18 cellular contexts compared by ENCODE assay signal in genomic region chr11:109728056-109728455, GRCh38.
DNase-seq lines count a peak whose midpoint lies in the region; ATAC-seq, FAIRE-seq and TF ChIP-seq lines count a peak whose summit lies in the region.
"Had no signal": no experiment of that assay in that cellular context is flagged by ENCODE, and none has a peak within 500 bp of the region (broad histone marks: within the 10 kb centered on the region; RNA-seq: fewer than 3 reads in every experiment).

No MANE protein-coding gene starts in this region.

- H3K18ac ChIP-seq in mesenchymal stem cell (ENCODE audit: low read depth in 1 of 2, low read length in 2 of 2): no peak overlapping the region

- H2BK5ac ChIP-seq in mesenchymal stem cell (ENCODE audit: low read depth, low read length, poor library complexity, severe bottlenecking): no peak overlapping the region

- no peak overlapping the region for H2AK5ac ChIP-seq in mesenchymal stem cell (ENCODE audit: low read length, severe bottlenecking)

- H3K79me1 ChIP-seq in mesenchymal stem cell (replicated peaks; ENCODE audit: low read length, poor library complexity, severe bottlenecking): no peaks in the 10 kb centered on the region

- 0% methylated on average over 1 of the region's 1 CpG for WGBS in K562 (ENCODE audit: insufficient coverage, low coverage, missing lambda C conversion rate)
- 6% methylated on average over 1 of the region's 1 CpG for whole genome bisulfite sequencing in mesenchymal stem cell

- no peak overlapping the region for H3K23ac ChIP-seq in mesenchymal stem cell (ENCODE audit: low read length in 2 of 2)

- H3K4ac ChIP-seq in mesenchymal stem cell (ENCODE audit: low read depth in 1 of 2, low read length in 2 of 2): no peak overlapping the region

- POLR2A ChIA-PET in K562 (lab: Yijun Ruan, JAX): interaction anchor here (0.6 kb wide), 1 partner anchor 958 kb away, joined by 3 read pairs; no protein-coding TSS in a partner anchor

- H2BK12ac ChIP-seq in mesenchymal stem cell (ENCODE audit: low read length in 2 of 2): no peak overlapping the region

- in situ Hi-C loops in K562 (cut with MboI): no loop called here

- H4K8ac ChIP-seq in mesenchymal stem cell (ENCODE audit: low read length): no peak overlapping the region

- no peak overlapping the region for H3K14ac ChIP-seq in mesenchymal stem cell (ENCODE audit: low read length in 2 of 2)

- H3K4me3 ChIP-seq in K562 (no peak overlapping the region), mesenchymal stem cell (ENCODE audit: insufficient read depth in 1 of 2, low read depth in 1 of 2, low read length in 2 of 2) (no peak overlapping the region)
- H3K4me3 ChIP-seq: left ventricle myocardium inferior, skin epidermis had no signal

- TF ChIP-seq CTCF in K562 (IDR thresholded peaks at IDR 0.05 in 2 of 3, conservative IDR thresholded peaks at IDR 0.05 in 1 of 3; ENCODE audit: insufficient read depth in 2 of 3, low read depth in 1 of 3, low read length in 3 of 3): no peak

- no peak overlapping the region for H3K9ac ChIP-seq in K562 (ENCODE audit: insufficient read depth in 1 of 2, low read depth in 2 of 2, low read length in 2 of 2)
- H3K9ac ChIP-seq in mesenchymal stem cell (ENCODE audit: low read length): no peak overlapping the region

- no peak overlapping the region for H2BK15ac ChIP-seq in mesenchymal stem cell (ENCODE audit: low read depth, poor library complexity, severe bottlenecking)

- H2BK120ac ChIP-seq in mesenchymal stem cell (ENCODE audit: low read depth, low read length): no peak overlapping the region

- no peak overlapping the region for H3K4me2 ChIP-seq in K562 (ENCODE audit: insufficient read depth, low read length)
- H3K4me2 ChIP-seq in mesenchymal stem cell (ENCODE audit: low read length, poor library complexity, severe bottlenecking): no peak overlapping the region

- peak; percentile 91 for DNase-seq in DMS53 treated with DMSO at 0.1 percent for 48 hours (lab: John Stamatoyannopoulos, UW; ENCODE audit: unreplicated experiment)
- peak; percentile 66 for DNase-seq in LoVo (ENCODE audit: low spot score)
- DNase-seq in K562 (ENCODE audit: extremely low read depth in 1 of 4, low spot score in 3 of 4): no peak
- DNase-seq in mesenchymal stem cell: peak; percentile 49
- no peak for DNase-seq in middle frontal gyrus (ENCODE audit: extremely low spot score, low spot score)
- DNase-seq in hippocampal formation (lab: John Stamatoyannopoulos, UW): no peak
- DNase-seq: activated CD4-positive, alpha-beta memory T cell treated with anti-CD3 and anti-CD28 coated beads, Interleukin-2, amount 10 ng/mL, durations not matched to agents 7 days and 5 days; activated naive CD8-positive, alpha-beta T cell treated with anti-CD3 and anti-CD28 coated beads, Interleukin-2, amount 10 ng/mL, durations not matched to agents 7 days and 5 days; activated T-cell treated with anti-CD3 and anti-CD28 coated beads, Interleukin-2, amount 50 U/mL, for 48 hours; AML-193; effector memory CD4-positive, alpha-beta T cell; H9; left ventricle myocardium inferior; NCI-H1092 treated with DMSO at 0.1 percent for 48 hours; stimulated activated CD4-positive, alpha-beta T cell treated with anti-CD3 and anti-CD28 coated beads, Interleukin-4, amount 100 ng/mL, for 4 hours had no signal

- no peak for ATAC-seq in K562
- ATAC-seq in GM19324 (IDR thresholded peaks at IDR 0.05; ENCODE audit: low FRiP score, unreplicated experiment): no peak
- ATAC-seq in HG03159 (IDR thresholded peaks at IDR 0.05; ENCODE audit: unreplicated experiment): no peak

- no peak overlapping the region for H3K27ac ChIP-seq in K562 (ENCODE audit: extremely low read depth, low read depth, low read length)
- H3K27ac ChIP-seq in mesenchymal stem cell (ENCODE audit: low read length, poor library complexity, severe bottlenecking): no peak overlapping the region
- H3K27ac ChIP-seq: left ventricle myocardium inferior, skin epidermis had no signal

- no peaks in the 10 kb centered on the region for H3K9me1 ChIP-seq in K562 (ENCODE audit: control insufficient read depth, insufficient read depth, low read length)

- BruUV-seq in K562 (replicated peaks; lab: Mats Ljungman, UMichigan): no TSS peak

- intact Hi-C loops in K562 (cut with micrococcal nuclease): no loop called here

- no peak for TF ChIP-seq EP300 in K562 (IDR thresholded peaks at IDR 0.05; ENCODE audit: low read length)

- TF ChIP-seq RAD21 in K562 (CRISPR knock-in tag; conservative IDR thresholded peaks at IDR 0.05 in 1 of 2, IDR thresholded peaks at IDR 0.05 in 1 of 2): no peak

- no peak for FAIRE-seq in K562 (lab: Jason Lieb, UNC)

- H3K79me2 ChIP-seq in K562 (ENCODE audit: control insufficient read depth, insufficient read depth, low read length): no peaks in the 10 kb centered on the region

- CTCF ChIA-PET in K562 (lab: Yijun Ruan, JAX; ENCODE audit: low intra/inter-chr PET ratio): no interaction called here

- H3K36me3 ChIP-seq in K562 (ENCODE audit: control insufficient read depth, insufficient read depth, low read length): no peaks in the 10 kb centered on the region
- no peaks in the 10 kb centered on the region for H3K36me3 ChIP-seq in mesenchymal stem cell (ENCODE audit: control insufficient read depth in 1 of 2, insufficient read depth in 2 of 2, low read depth in 1 of 2, low read length in 2 of 2)
- H3K36me3 ChIP-seq: left ventricle myocardium inferior had no signal

- H4K91ac ChIP-seq in mesenchymal stem cell (ENCODE audit: low read length): no peak overlapping the region

- no peak for TF ChIP-seq POLR2A in K562 (conservative IDR thresholded peaks at IDR 0.05)

- H2AFZ ChIP-seq in K562 (ENCODE audit: low read depth, low read length): no peak overlapping the region
- H2AFZ ChIP-seq in mesenchymal stem cell (ENCODE audit: low read depth, low read length): no peak overlapping the region

- no peaks in the 10 kb centered on the region for H3K9me3 ChIP-seq in K562 (replicated peaks; ENCODE audit: control insufficient read depth, insufficient read depth, low read depth, low read length)
- H3K9me3 ChIP-seq in mesenchymal stem cell (ENCODE audit: control insufficient read depth, low read length): no peaks in the 10 kb centered on the region

- H3K4me1 ChIP-seq in K562 (replicated peaks in 1 of 2; ENCODE audit: control insufficient read depth in 2 of 2, insufficient read depth in 2 of 2, low read length in 2 of 2): no peaks in the 10 kb centered on the region
- H3K4me1 ChIP-seq in mesenchymal stem cell (ENCODE audit: control insufficient read depth, insufficient read depth, low read depth, low read length): no peaks in the 10 kb centered on the region
- H3K4me1 ChIP-seq: left ventricle myocardium inferior had no signal

- H3K27me3 ChIP-seq in K562 (ENCODE audit: control insufficient read depth in 2 of 2, insufficient read depth in 2 of 2, low read length in 2 of 2) (no peaks in the 10 kb centered on the region), mesenchymal stem cell (ENCODE audit: control insufficient read depth in 1 of 2, insufficient read depth in 1 of 2, low read length in 2 of 2) (no peaks in the 10 kb centered on the region)

- no peaks in the 10 kb centered on the region for H4K20me1 ChIP-seq in K562 (replicated peaks; ENCODE audit: control insufficient read depth, insufficient read depth, low read length)

TF ChIP-seq in K562, 482 proteins besides CTCF, POLR2A, EP300 and RAD21:
- TF ChIP-seq ZNF274 (IDR thresholded peaks at IDR 0.05; ENCODE audit: borderline replicate concordance, low read depth, low read length): no peak
- no peak for TF ChIP-seq ZNF212 (CRISPR knock-in tag; IDR thresholded peaks at IDR 0.05)
- TF ChIP-seq, protein P1, sequence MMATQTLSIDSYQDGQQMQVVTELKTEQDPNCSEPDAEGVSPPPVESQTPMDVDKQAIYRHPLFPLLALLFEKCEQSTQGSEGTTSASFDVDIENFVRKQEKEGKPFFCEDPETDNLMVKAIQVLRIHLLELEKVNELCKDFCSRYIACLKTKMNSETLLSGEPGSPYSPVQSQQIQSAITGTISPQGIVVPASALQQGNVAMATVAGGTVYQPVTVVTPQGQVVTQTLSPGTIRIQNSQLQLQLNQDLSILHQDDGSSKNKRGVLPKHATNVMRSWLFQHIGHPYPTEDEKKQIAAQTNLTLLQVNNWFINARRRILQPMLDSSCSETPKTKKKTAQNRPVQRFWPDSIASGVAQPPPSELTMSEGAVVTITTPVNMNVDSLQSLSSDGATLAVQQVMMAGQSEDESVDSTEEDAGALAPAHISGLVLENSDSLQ (IDR thresholded peaks at IDR 0.05): peak; percentile 21; the same call in 1 of the 2 replicates
- TF ChIP-seq ILF3 (IDR thresholded peaks at IDR 0.05; ENCODE audit: borderline replicate concordance): no peak
- no peak for TF ChIP-seq ELF1 (tag; IDR thresholded peaks at IDR 0.05)
- TF ChIP-seq NFRKB (IDR thresholded peaks at IDR 0.05; ENCODE audit: low read depth): no peak
- no peak for TF ChIP-seq ZNF512 (tag; IDR thresholded peaks at IDR 0.05)
- no peak for TF ChIP-seq POU5F1 (IDR thresholded peaks at IDR 0.05; ENCODE audit: borderline replicate concordance, low read depth, low read length, partially characterized antibody)

Comparison
In these comparisons a context has a peak if more than half of its experiments do, and no peak if none do; other contexts are left out.
1. DNase-seq: peak in DMS53 treated with DMSO at 0.1 percent for 48 hours (single experiment), LoVo (single experiment) and mesenchymal stem cell (single experiment); none in K562 (0 of 4), middle frontal gyrus (single experiment) and hippocampal formation (0 of 2).